In genomic region chr21:31372176-31372765, GRCh38 we compare ENCODE assay signal across 15 cellular contexts.
"Had no signal": no experiment of that assay in that cellular context is flagged by ENCODE, and none has a peak within 500 bp of the region (broad histone marks: within the 10 kb centered on the region; RNA-seq: fewer than 3 reads in every experiment).

No MANE protein-coding gene starts in this region.

- H3K4me3 ChIP-seq: body of pancreas, lung, sigmoid colon, spleen, stomach, testis, upper lobe of right lung had no signal

- H3K4me1 ChIP-seq: body of pancreas, sigmoid colon, spleen, stomach, upper lobe of right lung had no signal

- DNase-seq: activated CD4-positive, alpha-beta T cell treated with anti-CD3 and anti-CD28 coated beads, Interleukin-2, amount 50 U/mL, for 1 hour; activated naive CD4-positive, alpha-beta T cell treated with anti-CD3 and anti-CD28 coated beads for 36 hours; body of pancreas; cortex of kidney; effector CD4-positive, alpha-beta T cell; foreskin melanocyte; sigmoid colon; spleen; stomach; upper lobe of right lung had no signal

- FAIRE-seq: endothelial cell of umbilical vein had no signal

- H3K9me3 ChIP-seq: body of pancreas, sigmoid colon, spleen, stomach, testis, upper lobe of right lung had no signal

- H3K27me3 ChIP-seq: body of pancreas, sigmoid colon, spleen, stomach, testis, upper lobe of right lung had no signal

- H3K36me3 ChIP-seq: sigmoid colon, spleen, stomach, upper lobe of right lung had no signal

- ATAC-seq: activated CD4-positive, CD25-positive, alpha-beta regulatory T cell treated with anti-CD3 and anti-CD28 coated beads, Interleukin-2, amount 50 U/mL, for 24 hours; activated T-helper 17 cell treated with anti-CD3 and anti-CD28 coated beads, Interleukin-2, amount 50 U/mL, for 72 hours; body of pancreas; upper lobe of right lung had no signal

- H3K27ac ChIP-seq: body of pancreas, sigmoid colon, spleen, stomach, upper lobe of right lung had no signal
